17 cellular contexts compared by ENCODE assay signal in the genomic region with DNA sequence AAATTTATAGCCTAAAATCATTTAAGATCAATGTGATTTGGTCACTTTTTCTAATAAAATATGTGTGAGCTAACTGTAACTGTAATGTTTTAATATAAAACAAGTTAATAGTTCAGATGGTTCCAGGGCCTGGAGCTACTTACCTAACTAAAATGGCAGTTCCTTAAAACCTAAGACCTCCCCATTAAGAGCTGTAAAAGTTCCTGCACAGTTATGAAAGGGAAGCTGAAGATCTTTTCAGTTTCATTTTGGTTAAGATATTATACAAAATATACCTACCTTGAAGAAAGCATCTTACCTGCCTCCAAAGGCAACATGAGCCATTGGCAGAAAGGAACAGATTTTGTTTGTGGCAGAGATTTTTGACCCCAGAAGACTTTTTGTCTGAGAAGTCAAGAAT. TPM values are rescaled to one million over a fixed set of nuclear protein-coding genes. Genes with fewer than 3 reads are reported as not detected.
DNase-seq lines count a peak whose midpoint lies in the region; ATAC-seq, FAIRE-seq and TF ChIP-seq lines count a peak whose summit lies in the region.
"Had no signal": no experiment of that assay in that cellular context is flagged by ENCODE, and none has a peak within 500 bp of the region (broad histone marks: within the 10 kb centered on the region; RNA-seq: fewer than 3 reads in every experiment).

No MANE protein-coding gene starts in this region.

- peaks cover 21% of the 10 kb centered on the region for H3K36me3 Mint-ChIP-seq in osteocyte (ENCODE audit: unreplicated experiment)
- peaks cover 11 to 16% of the 10 kb centered on the region in 2 donors for H3K36me3 Mint-ChIP-seq in stimulated activated naive B cell treated with anti-CD40 and anti-IgM and Interleukin-4, amounts not matched to agents 10 μg/mL and 1 μg/mL and 100 μg/mL, for 72 hours

- intact Hi-C loops in colonic mucosa (cut with DNase I) = loop anchor here (10.0 kb wide), 1 partner anchor 113 kb away; a partner anchor contains a TSS

- TF ChIP-seq CTCF in osteocyte (IDR thresholded peaks at IDR 0.05) (no peak), colonic mucosa (IDR thresholded peaks at IDR 0.05) (no peak)

- no peaks in the 10 kb centered on the region for H3K4me1 ChIP-seq in colonic mucosa

- ATAC-seq in GM18867 (IDR thresholded peaks at IDR 0.05; ENCODE audit: unreplicated experiment) (peak; percentile 48), GM19395 (IDR thresholded peaks at IDR 0.05; ENCODE audit: unreplicated experiment) (peak; percentile 58), HG02870 (IDR thresholded peaks at IDR 0.05; ENCODE audit: unreplicated experiment) (peak; percentile 44)
- no peak for ATAC-seq in stimulated activated naive B cell treated with anti-CD40 and anti-IgM and Interleukin-4, amounts not matched to agents 10 μg/mL and 1 μg/mL and 100 μg/mL, for 72 hours (replicated peaks)
- ATAC-seq: K562 had no signal

- no peaks in the 10 kb centered on the region for H3K36me3 ChIP-seq in colonic mucosa

- H3K27ac ChIP-seq in colonic mucosa = no peak overlapping the region
- H3K27ac ChIP-seq: GM23248 had no signal

- no peaks in the 10 kb centered on the region for H3K9me3 Mint-ChIP-seq in osteocyte (ENCODE audit: unreplicated experiment)
- no peaks in the 10 kb centered on the region for H3K9me3 Mint-ChIP-seq in stimulated activated naive B cell treated with anti-CD40 and anti-IgM and Interleukin-4, amounts not matched to agents 10 μg/mL and 1 μg/mL and 100 μg/mL, for 72 hours
- H3K9me3 Mint-ChIP-seq: CD14-positive monocyte had no signal

- no peak overlapping the region for H3K9ac ChIP-seq in colonic mucosa (ENCODE audit: low read depth in 2 of 2, low read length in 2 of 2)
- H3K9ac ChIP-seq: GM23248, SK-N-SH had no signal

- H3K4me1 Mint-ChIP-seq in osteocyte (ENCODE audit: unreplicated experiment) = no peaks in the 10 kb centered on the region
- H3K4me1 Mint-ChIP-seq in stimulated activated naive B cell treated with anti-CD40 and anti-IgM and Interleukin-4, amounts not matched to agents 10 μg/mL and 1 μg/mL and 100 μg/mL, for 72 hours = no peaks in the 10 kb centered on the region
- H3K4me1 Mint-ChIP-seq: CD14-positive monocyte had no signal

- no peak overlapping the region for H3K4me3 Mint-ChIP-seq in osteocyte (ENCODE audit: unreplicated experiment)
- no peak overlapping the region for H3K4me3 Mint-ChIP-seq in stimulated activated naive B cell treated with anti-CD40 and anti-IgM and Interleukin-4, amounts not matched to agents 10 μg/mL and 1 μg/mL and 100 μg/mL, for 72 hours
- H3K4me3 Mint-ChIP-seq: CD14-positive monocyte had no signal

- FAIRE-seq in islet of Langerhans (lab: Jason Lieb, UNC) = peak; percentile 43
- FAIRE-seq: K562 had no signal

- H3K4me3 ChIP-seq in colonic mucosa = no peak overlapping the region
- H3K4me3 ChIP-seq: GM23248, HAP-1, K562 had no signal

- H3K27me3 Mint-ChIP-seq in osteocyte (ENCODE audit: unreplicated experiment) = no peaks in the 10 kb centered on the region
- H3K27me3 Mint-ChIP-seq in stimulated activated naive B cell treated with anti-CD40 and anti-IgM and Interleukin-4, amounts not matched to agents 10 μg/mL and 1 μg/mL and 100 μg/mL, for 72 hours = no peaks in the 10 kb centered on the region

- DNase-seq in osteocyte (ENCODE audit: extremely low spot score, unreplicated experiment) (no peak), colonic mucosa (no peak)
- DNase-seq in stimulated activated naive B cell treated with anti-CD40 and anti-IgM and Interleukin-4, amounts not matched to agents 10 μg/mL and 1 μg/mL and 100 μg/mL, for 72 hours = no peak
- DNase-seq: AML-193, GM23248, NCI-H1694 treated with DMSO at 0.1 percent for 48 hours, NCI-H748 treated with DMSO at 0.1 percent for 48 hours, OCI-M1, Right ventricle myocardium superior, SK-N-SH had no signal

- H3K9me3 ChIP-seq in colonic mucosa = no peaks in the 10 kb centered on the region
- H3K9me3 ChIP-seq: HAP-1, SK-N-SH had no signal

- H3K27ac Mint-ChIP-seq in osteocyte (ENCODE audit: unreplicated experiment) = no peak overlapping the region
- no peak overlapping the region for H3K27ac Mint-ChIP-seq in stimulated activated naive B cell treated with anti-CD40 and anti-IgM and Interleukin-4, amounts not matched to agents 10 μg/mL and 1 μg/mL and 100 μg/mL, for 72 hours

- H3K27me3 ChIP-seq in colonic mucosa = no peaks in the 10 kb centered on the region

RNA-seq across cellular contexts. Expression of a gene that starts 30.1 kb away (rescaled TPM):
- 19.0 and 23.5 TPM in 2 replicates for total RNA-seq in osteocyte
- 10 to 100 TPM; 11.7 to 23.6 TPM for total RNA-seq in colonic mucosa

Comparison
In these comparisons a context has a peak if more than half of its experiments do, and no peak if none do; other contexts are left out.
1. ATAC-seq: peak in GM18867 (single experiment), GM19395 (single experiment) and HG02870 (single experiment); none in stimulated activated naive B cell treated with anti-CD40 and anti-IgM and Interleukin-4, amounts not matched to agents 10 μg/mL and 1 μg/mL and 100 μg/mL, for 72 hours (0 of 2).